ENCODE assay signal across 1 cellular context in the genomic region with DNA sequence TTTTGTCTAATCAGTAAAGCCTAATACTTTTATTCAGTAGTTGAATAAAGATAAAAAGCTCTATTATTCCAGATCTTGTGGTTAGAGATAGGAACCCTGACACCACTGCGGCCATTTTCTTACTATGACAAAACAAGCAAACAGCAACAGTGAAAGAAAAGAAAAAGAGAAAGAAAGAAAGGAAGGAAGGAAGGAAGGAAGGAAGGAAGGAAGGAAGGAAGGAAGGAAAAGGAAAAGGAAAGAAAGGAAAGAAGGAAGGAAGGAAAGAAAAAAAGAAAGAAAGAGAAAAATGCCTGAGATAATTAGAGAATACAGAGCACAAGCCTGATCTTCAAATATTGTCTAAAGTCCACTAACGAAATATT.
TF ChIP-seq lines count a peak whose summit lies in the region.

No MANE protein-coding gene starts in this region.

TF ChIP-seq in HCT116, 20 proteins besides CTCF, POLR2A, EP300 and RAD21 (continued from another document):
- TF ChIP-seq TCF7L2 (IDR thresholded peaks at IDR 0.05; ENCODE audit: borderline replicate concordance, extremely low read depth, insufficient read depth, insufficient read length): no peak
- TF ChIP-seq ZNF274 (IDR thresholded peaks at IDR 0.05; ENCODE audit: low read depth, low read length): no peak
- TF ChIP-seq FOSL1 (IDR thresholded peaks at IDR 0.05; ENCODE audit: low read depth): no peak
